Comparison of ENCODE assay signal across 1 cellular context in genomic region chr19:35897706-35898451, GRCh38.
TF ChIP-seq lines count a peak whose summit lies in the region.

No MANE protein-coding gene starts in this region.

TF ChIP-seq in H1, 55 proteins besides CTCF, POLR2A, EP300 and RAD21:
- TF ChIP-seq HDAC2 (IDR thresholded peaks at IDR 0.05; ENCODE audit: borderline replicate concordance in 1 of 2, low read depth in 2 of 2, low read length in 2 of 2) (no peak), POU5F1 (IDR thresholded peaks at IDR 0.05; ENCODE audit: low read depth, low read length) (no peak), HDAC6 (IDR thresholded peaks at IDR 0.05; ENCODE audit: low read depth, low read length) (no peak), CHD2 (IDR thresholded peaks at IDR 0.05; ENCODE audit: low read length) (no peak), BRCA1 (IDR thresholded peaks at IDR 0.05; ENCODE audit: low read depth, low read length) (no peak), BCL11A (IDR thresholded peaks at IDR 0.05; ENCODE audit: low read depth in 2 of 2, low read length in 2 of 2) (no peak), POLR2AphosphoS5 (IDR thresholded peaks at IDR 0.05; ENCODE audit: low read depth, low read length) (no peak), EZH2 (IDR thresholded peaks at IDR 0.05; ENCODE audit: low read depth, low read length, severe bottlenecking) (no peak), JUND (IDR thresholded peaks at IDR 0.05; ENCODE audit: low read length) (no peak), TAF1 (IDR thresholded peaks at IDR 0.05; ENCODE audit: low read depth, low read length) (no peak), SP2 (IDR thresholded peaks at IDR 0.05; ENCODE audit: low read length) (no peak), SP4 (IDR thresholded peaks at IDR 0.05; ENCODE audit: low read length) (no peak), RBBP5 (IDR thresholded peaks at IDR 0.05; ENCODE audit: borderline replicate concordance, low read depth, low read length) (no peak), CHD1 (IDR thresholded peaks at IDR 0.05; ENCODE audit: low read depth, low read length) (no peak), KDM5A (IDR thresholded peaks at IDR 0.05; ENCODE audit: low read length) (no peak), NANOG (IDR thresholded peaks at IDR 0.05; ENCODE audit: insufficient read depth, low read depth, low read length, poor library complexity, severe bottlenecking) (no peak), E2F6 (IDR thresholded peaks at IDR 0.05) (no peak), JUN (IDR thresholded peaks at IDR 0.05; ENCODE audit: low read depth, low read length) (no peak)
